ENCODE assay signal across 22 cellular contexts in the genomic region with DNA sequence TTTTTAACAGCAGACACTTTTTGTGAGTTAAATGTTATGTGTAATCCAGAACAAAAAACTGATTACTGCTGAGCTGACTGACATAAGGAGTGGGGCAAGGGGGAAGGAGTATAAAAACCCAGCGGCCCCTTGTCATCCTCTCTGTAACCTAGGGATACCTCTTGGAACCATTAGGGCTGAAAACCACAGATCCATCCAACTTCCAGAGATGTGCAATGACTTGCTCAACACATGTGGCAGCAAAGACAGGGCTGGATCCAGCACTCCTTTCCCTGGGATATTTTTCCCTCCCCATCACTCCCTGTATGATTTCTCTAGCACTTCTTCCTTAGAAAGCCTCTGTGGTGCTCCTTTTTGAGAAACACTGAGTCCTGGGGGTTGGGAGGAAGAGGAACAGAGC.
A peak's percentile ranks its signal among the peaks of the same experiment; 100 is the strongest.
DNase-seq lines count a peak whose midpoint lies in the region; TF ChIP-seq lines count a peak whose summit lies in the region.
"Had no signal": no experiment of that assay in that cellular context is flagged by ENCODE, and none has a peak within 500 bp of the region (broad histone marks: within the 10 kb centered on the region; RNA-seq: fewer than 3 reads in every experiment).

No MANE protein-coding gene starts in this region.

- no peak overlapping the region for H3K4me3 Mint-ChIP-seq in CD14-positive monocyte
- H3K4me3 Mint-ChIP-seq: central memory CD8-positive, alpha-beta T cell; H9 had no signal

- peaks cover 3% of the 10 kb centered on the region for H3K4me1 ChIP-seq in smooth muscle cell (ENCODE audit: low read depth)
- H3K4me1 ChIP-seq: BE2C, gastrocnemius medialis had no signal

- no peak for TF ChIP-seq CTCF in smooth muscle cell (IDR thresholded peaks at IDR 0.05; ENCODE audit: borderline replicate concordance, insufficient read depth, poor library complexity, severe bottlenecking)
- no peak for TF ChIP-seq CTCF in CD14-positive monocyte (IDR thresholded peaks at IDR 0.05)

- H3K9me3 ChIP-seq in smooth muscle cell (replicated peaks; ENCODE audit: low read depth): no peaks in the 10 kb centered on the region
- H3K9me3 ChIP-seq: BE2C, gastrocnemius medialis, MG63, stomach had no signal

- H2AFZ ChIP-seq in smooth muscle cell (ENCODE audit: low read depth): no peak overlapping the region

- peaks cover 0 to 4% (median 2%) of the 10 kb centered on the region in 3 donors for H3K27me3 Mint-ChIP-seq in CD14-positive monocyte (ENCODE audit: low read depth in 3 of 3)

- no peak overlapping the region for H3K27ac Mint-ChIP-seq in CD14-positive monocyte
- H3K27ac Mint-ChIP-seq: H9 had no signal

- H3K36me3 ChIP-seq in smooth muscle cell (ENCODE audit: low read depth): no peaks in the 10 kb centered on the region
- H3K36me3 ChIP-seq: BE2C, gastrocnemius medialis, MG63, stomach, tibial nerve had no signal

- H3K27me3 ChIP-seq in smooth muscle cell (ENCODE audit: low read depth): no peaks in the 10 kb centered on the region
- H3K27me3 ChIP-seq: BE2C, gastrocnemius medialis, MG63, stomach, tibial nerve had no signal

- no peaks in the 10 kb centered on the region for H4K20me1 ChIP-seq in smooth muscle cell (ENCODE audit: low read depth)

- intact Hi-C loops in CD14-positive monocyte (cut with micrococcal nuclease): no loop called here

- peak overlapping the region; percentile 83 for H3K27ac ChIP-seq in smooth muscle cell (ENCODE audit: low read depth)
- H3K27ac ChIP-seq: 22Rv1, gastrocnemius medialis had no signal

- H3K4me2 ChIP-seq in smooth muscle cell: no peak overlapping the region

- H3K36me3 Mint-ChIP-seq in CD14-positive monocyte: no peaks in the 10 kb centered on the region

- WGBS in smooth muscle cell (ENCODE audit: low lambda C conversion rate): 100% methylated on average over 1 of the region's 1 CpG

- no peak overlapping the region for H3K4me3 ChIP-seq in smooth muscle cell
- H3K4me3 ChIP-seq: gastrocnemius medialis, MG63, stomach, tibial nerve had no signal

- peak overlapping the region; percentile 20 for H3K9ac ChIP-seq in smooth muscle cell (ENCODE audit: low read depth)

- peaks cover 7% of the 10 kb centered on the region for H3F3A ChIP-seq in smooth muscle cell (ENCODE audit: low read depth)

- peak; percentile 25 for DNase-seq in DMS 273 (lab: John Stamatoyannopoulos, UW; ENCODE audit: unreplicated experiment)
- no peak for DNase-seq in DMS 273 treated with DMSO at 0.1 percent for 48 hours (lab: John Stamatoyannopoulos, UW)
- peak; percentile 32 for DNase-seq in amniotic epithelial cell (ENCODE audit: low read depth)
- DNase-seq in glomerular visceral epithelial cell (ENCODE audit: extremely low spot score): peak; percentile 23
- no peak for DNase-seq in smooth muscle cell (lab: John Stamatoyannopoulos, UW; ENCODE audit: unreplicated experiment)
- no peak for DNase-seq in Kasumi-1 (lab: John Stamatoyannopoulos, UW)
- DNase-seq in CD14-positive monocyte (ENCODE audit: low spot score): no peak
- no peak for DNase-seq in 8988T
- DNase-seq: activated CD4-positive, CD25-positive, alpha-beta regulatory T cell treated with anti-CD3 and anti-CD28 coated beads, Interleukin-2, amount 50 U/mL, for 72 hours; activated T-cell treated with anti-CD3 and anti-CD28 coated beads, Interleukin-2, amount 50 U/mL, for 1 hour; amygdala; BE2C; H9; MG63; NCI-H1436 treated with DMSO at 0.1 percent for 48 hours; NCI-H526 treated with DMSO at 0.1 percent for 48 hours; occipital lobe; stomach had no signal

- H3K79me2 ChIP-seq in smooth muscle cell (ENCODE audit: low read depth): no peaks in the 10 kb centered on the region

- H3K9me3 Mint-ChIP-seq in CD14-positive monocyte: peaks cover 0 to 4% (median 0%) of the 10 kb centered on the region in 7 donors
- H3K9me3 Mint-ChIP-seq: central memory CD8-positive, alpha-beta T cell; H9 had no signal

- H3K4me1 Mint-ChIP-seq in CD14-positive monocyte: no peaks in the 10 kb centered on the region
- H3K4me1 Mint-ChIP-seq: central memory CD8-positive, alpha-beta T cell had no signal

Comparison
In these comparisons a context has a peak if more than half of its experiments do, and no peak if none do; other contexts are left out.
1. DNase-seq: peak in DMS 273 (single experiment), amniotic epithelial cell (single experiment) and glomerular visceral epithelial cell (single experiment); none in DMS 273 treated with DMSO at 0.1 percent for 48 hours (single experiment), smooth muscle cell (single experiment), Kasumi-1 (0 of 2), CD14-positive monocyte (single experiment) and 8988T (single experiment).